8 cellular contexts compared by ENCODE assay signal in genomic region chr12:133037207-133038005, GRCh38. TPM values are rescaled to one million over a fixed set of nuclear protein-coding genes. Genes with fewer than 3 reads are reported as not detected.
A peak's percentile ranks its signal among the peaks of the same experiment; 100 is the strongest.
DNase-seq lines count a peak whose midpoint lies in the region; ATAC-seq, FAIRE-seq and TF ChIP-seq lines count a peak whose summit lies in the region.

TSS of gene ZNF84 (plus strand) at chr12:133037509. CDS start at chr12:133041468, 3,959 bp downstream.

- H3K9me3 ChIP-seq in iPS-20b (ENCODE audit: insufficient read depth, low read depth, low read length) = peaks cover 63% of the 10 kb centered on the region

- ATAC-seq in GM18907 (IDR thresholded peaks at IDR 0.05; ENCODE audit: unreplicated experiment) (peak; percentile 95), HG03159 (IDR thresholded peaks at IDR 0.05; ENCODE audit: unreplicated experiment) (peak; percentile 96)

- peak; percentile 100 for DNase-seq in ACHN
- DNase-seq in NCI-H2227 treated with DMSO at 0.1 percent for 48 hours (lab: John Stamatoyannopoulos, UW) = peak; percentile 97
- peak; percentile 93 for DNase-seq in bronchial epithelial cell (ENCODE audit: low read depth)

- peak within 1 kb of the TSS; percentile 78 for H3K4me3 ChIP-seq in WI38 (ENCODE audit: low read depth, low read length)
- peak within 1 kb of the TSS; percentile 72 for H3K4me3 ChIP-seq in bronchial epithelial cell (ENCODE audit: low read depth, low read length)
- H3K4me3 ChIP-seq in iPS-20b (ENCODE audit: low read length) = peak within 1 kb of the TSS; percentile 88
- H3K4me3 ChIP-seq in skin epidermis = peak within 1 kb of the TSS; percentile 61 to 96 (median 80)

- peak within 1 kb of the TSS; percentile 94 for H3K9ac ChIP-seq in iPS-20b (ENCODE audit: low read depth, low read length)

- no peaks in the 10 kb centered on the region for H3K4me1 ChIP-seq in iPS-20b (ENCODE audit: insufficient read depth, low read length)

- H3K27ac ChIP-seq in iPS-20b (ENCODE audit: low read length) = peak within 1 kb of the TSS; percentile 87
- peak within 1 kb of the TSS; percentile 73 to 97 (median 93) for H3K27ac ChIP-seq in skin epidermis

- TF ChIP-seq CTCF in WI38 (IDR thresholded peaks at IDR 0.05; ENCODE audit: low read depth, low read length) (no peak), bronchial epithelial cell (IDR thresholded peaks at IDR 0.05; ENCODE audit: insufficient read depth, low read length, severe bottlenecking) (no peak)

- FAIRE-seq in bronchial epithelial cell (lab: Jason Lieb, UNC) = no peak

- no peaks in the 10 kb centered on the region for H3K27me3 ChIP-seq in bronchial epithelial cell (ENCODE audit: control insufficient read depth, insufficient read depth, low read length)
- H3K27me3 ChIP-seq in iPS-20b (ENCODE audit: insufficient read depth, low read length) = no peaks in the 10 kb centered on the region

- peaks cover 4% of the 10 kb centered on the region for H3K36me3 ChIP-seq in bronchial epithelial cell (ENCODE audit: control insufficient read depth, insufficient read depth, low read length)
- H3K36me3 ChIP-seq in iPS-20b (ENCODE audit: insufficient read depth, low read depth, low read length) = peaks cover 35% of the 10 kb centered on the region

- in situ Hi-C loops in ACHN (cut with HindIII; ENCODE audit: low pct_ligation_motif_present, low pct_unique_long_range_greater_than_20kb, low sequenced_read_pairs) = no loop called here

RNA-seq across cellular contexts. Expression of gene ZNF84, which starts in this region (rescaled TPM):
- total RNA-seq in bronchial epithelial cell = 22.4 TPM in 2 replicates

Comparison
In these comparisons a context has a peak if more than half of its experiments do, and no peak if none do; other contexts are left out.
1. Peak in every context shown above with its lines: DNase-seq, ATAC-seq, H3K4me3 ChIP-seq and H3K27ac ChIP-seq.